8 cellular contexts compared by ENCODE assay signal in the genomic region with DNA sequence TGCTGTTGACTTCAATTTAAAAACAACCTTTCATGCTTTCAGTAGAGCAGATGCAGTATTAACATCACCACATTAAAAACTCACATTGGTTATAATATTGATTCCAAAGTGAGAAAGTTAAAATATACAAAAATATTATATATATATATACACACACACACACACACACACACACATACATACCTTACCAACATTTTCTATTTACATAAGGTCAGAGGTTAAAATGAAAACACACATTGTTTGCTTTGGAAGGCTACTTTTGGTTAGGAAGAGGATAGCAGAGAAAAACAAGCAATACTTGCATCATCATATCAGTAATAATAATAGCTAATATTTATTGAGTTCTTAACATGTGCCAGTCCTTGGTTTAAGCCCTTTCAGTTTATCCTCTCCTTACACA.
"Had no signal": no experiment of that assay in that cellular context is flagged by ENCODE, and none has a peak within 500 bp of the region (broad histone marks: within the 10 kb centered on the region; RNA-seq: fewer than 3 reads in every experiment).

No MANE protein-coding gene starts in this region.

- H3K4me3 Mint-ChIP-seq: IgD-negative memory B cell had no signal

- FAIRE-seq: HTR-8/SVneo, K562 had no signal

- H3K4me2 ChIP-seq: KMS-11 had no signal

- H3K4me1 Mint-ChIP-seq: IgD-negative memory B cell had no signal

- H3K9ac ChIP-seq: KMS-11 had no signal

- ATAC-seq: K562 had no signal

- H3K27ac ChIP-seq: HL-60, KMS-11 had no signal

- H3K36me3 Mint-ChIP-seq: IgD-negative memory B cell had no signal

- H3K4me3 ChIP-seq: K562 had no signal

- H3K27me3 Mint-ChIP-seq: IgD-negative memory B cell had no signal

- DNase-seq: IMR-90, KBM-7, KG1 had no signal

- H3K27ac Mint-ChIP-seq: IgD-negative memory B cell had no signal
